In genomic region chr20:64047046-64047389, GRCh38 we compare ENCODE assay signal across 1 cellular context.
A peak's percentile ranks its signal among the peaks of the same experiment; 100 is the strongest.
TF ChIP-seq lines count a peak whose summit lies in the region.

No MANE protein-coding gene starts in this region.

TF ChIP-seq in GM12878, 131 proteins besides CTCF, POLR2A, EP300 and RAD21:
- TF ChIP-seq TCF7 (IDR thresholded peaks at IDR 0.05; ENCODE audit: borderline replicate concordance) (no peak), HDGF (IDR thresholded peaks at IDR 0.05) (no peak), SPI1 (IDR thresholded peaks at IDR 0.05; ENCODE audit: borderline replicate concordance, insufficient read depth, low read depth, low read length) (no peak), HDAC6 (IDR thresholded peaks at IDR 0.05; ENCODE audit: unreplicated experiment) (no peak), POLR2AphosphoS2 (IDR thresholded peaks at IDR 0.05; ENCODE audit: low read depth, low read length) (0 out of 2 replicates have a peak, but pooled peaks have one; percentile 55), ZNF384 (IDR thresholded peaks at IDR 0.05; ENCODE audit: borderline replicate concordance, low read depth, low read length) (no peak)
